Comparison of ENCODE assay signal across 8 cellular contexts in the genomic region with DNA sequence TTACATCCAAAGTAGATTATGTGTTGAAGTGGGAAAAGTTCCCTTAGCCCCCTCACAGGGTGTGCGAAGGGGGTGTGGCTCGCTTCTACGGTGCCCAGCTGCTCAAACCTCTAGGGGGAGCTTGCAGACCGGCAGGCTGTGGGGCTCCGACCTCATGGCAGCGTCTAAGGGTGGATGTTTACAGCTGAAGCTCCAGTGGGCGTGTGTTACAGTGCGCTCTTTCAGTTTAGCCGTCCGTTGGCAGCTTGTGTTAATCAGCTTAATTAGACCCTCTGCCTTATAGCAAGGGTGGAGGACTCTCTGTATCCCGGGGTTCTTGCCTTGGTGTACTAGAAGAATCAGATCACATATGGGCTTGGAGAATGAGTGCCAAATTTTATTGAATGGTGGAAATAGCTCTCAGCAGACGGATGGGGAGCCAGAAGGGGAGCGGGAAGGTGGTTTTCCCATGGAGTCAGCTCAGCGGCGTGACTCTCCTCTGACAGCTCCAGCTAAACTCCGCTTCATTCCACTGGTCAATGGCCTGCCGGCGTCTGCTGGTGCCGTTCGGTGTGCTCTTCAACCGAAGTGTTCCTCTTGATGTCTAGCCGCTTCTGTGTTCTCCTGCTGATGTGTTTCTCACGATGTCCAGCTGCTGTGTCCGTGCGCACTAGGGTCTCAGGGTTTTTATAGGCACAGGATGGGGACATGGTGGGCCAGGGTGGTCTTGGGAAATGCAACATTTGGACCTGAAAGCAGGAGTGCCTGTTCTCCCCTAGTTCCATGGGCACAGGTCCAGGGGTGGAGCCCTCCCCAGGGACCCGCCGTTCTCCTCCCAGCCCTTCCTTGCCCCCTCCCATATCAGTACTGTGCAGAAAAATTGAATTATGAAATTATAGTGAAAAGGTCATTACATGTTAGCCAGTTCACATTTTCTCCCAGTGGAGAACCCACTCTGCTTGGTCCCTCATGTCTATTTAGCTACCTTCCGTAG. TPM values are rescaled to one million over a fixed set of nuclear protein-coding genes. Genes with fewer than 3 reads are reported as not detected.
DNase-seq lines count a peak whose midpoint lies in the region; ATAC-seq, FAIRE-seq and TF ChIP-seq lines count a peak whose summit lies in the region.

No MANE protein-coding gene starts in this region.

- no peaks in the 10 kb centered on the region for H3K36me3 ChIP-seq in SJSA1
- no peaks in the 10 kb centered on the region for H3K36me3 ChIP-seq in bronchial epithelial cell (ENCODE audit: control insufficient read depth, insufficient read depth, low read length)
- H3K36me3 ChIP-seq in left lung: no peaks in the 10 kb centered on the region

- DNase-seq in GM04504 (ENCODE audit: low read depth) (peak; percentile 13), HuH-7 (ENCODE audit: low spot score) (peak; percentile 28), SJSA1 (ENCODE audit: low read depth in 1 of 2, low spot score in 2 of 2) (peak; percentile 40 to 62), bronchial epithelial cell (ENCODE audit: low read depth) (peak; percentile 54), left lung (peak; percentile 67 to 82), AML-193 (lab: John Stamatoyannopoulos, UW) (no peak)
- DNase-seq in stimulated activated naive CD4-positive, alpha-beta T cell treated with Interleukin-2 at 50 U/mL for 16 hours (lab: John Stamatoyannopoulos, UW): peak; percentile 15

- no peak for FAIRE-seq in bronchial epithelial cell (lab: Jason Lieb, UNC)

- H3K4me3 ChIP-seq in SJSA1 (peak overlapping the region; percentile 30), bronchial epithelial cell (ENCODE audit: low read depth, low read length) (peak overlapping the region; percentile 21), left lung (peak overlapping the region in 1 of 2 donors; percentile 7)

- no peaks in the 10 kb centered on the region for H3K9me3 ChIP-seq in SJSA1 (replicated peaks)
- no peaks in the 10 kb centered on the region for H3K9me3 ChIP-seq in left lung

- peaks cover 7% of the 10 kb centered on the region; the same call in 1 of the 2 replicates for H3K27me3 ChIP-seq in SJSA1 (replicated peaks)
- H3K27me3 ChIP-seq in bronchial epithelial cell (ENCODE audit: control insufficient read depth, insufficient read depth, low read length): no peaks in the 10 kb centered on the region
- peaks cover 0 to 32% of the 10 kb centered on the region in 2 donors for H3K27me3 ChIP-seq in left lung

- TF ChIP-seq CTCF in bronchial epithelial cell (IDR thresholded peaks at IDR 0.05; ENCODE audit: insufficient read depth, low read length, severe bottlenecking) (peak; percentile 80), left lung (IDR thresholded peaks at IDR 0.05) (peak; percentile 40 to 55)

- H3K4me1 ChIP-seq in SJSA1 (replicated peaks): peaks cover 9% of the 10 kb centered on the region
- peaks cover 6 to 14% of the 10 kb centered on the region in 2 donors for H3K4me1 ChIP-seq in left lung

- ATAC-seq in GM21619 (IDR thresholded peaks at IDR 0.05; ENCODE audit: unreplicated experiment) (peak; percentile 71), left lung (peak; percentile 87)

- H3K27ac ChIP-seq in SJSA1 (no peak overlapping the region), left lung (no peak overlapping the region)

- intact Hi-C loops in left lung (cut with DNase I): loop anchor here in 1 of 2 donors (10.0 kb wide), 1 partner anchor 125 kb away; no protein-coding TSS in a partner anchor

RNA-seq across cellular contexts. Expression of a gene that starts 28.6 kb away (rescaled TPM):
- not detected in 2 replicates for total RNA-seq in SJSA1 (2014; rRNA removed; shearing (Covaris generic))
- not detected in 2 replicates for total RNA-seq in bronchial epithelial cell
- not detected for total RNA-seq in left lung

RNA-seq across cellular contexts. Expression of a gene that starts 43.1 kb away (rescaled TPM):
- not detected in 2 replicates for total RNA-seq in SJSA1 (2014; rRNA removed; shearing (Covaris generic))
- total RNA-seq in bronchial epithelial cell (not detected in 2 replicates), left lung (not detected)

RNA-seq across cellular contexts. Expression of a gene that starts 45.5 kb away (rescaled TPM):
- 18.1 and 24.8 TPM in 2 replicates for total RNA-seq in SJSA1 (2014; rRNA removed; shearing (Covaris generic))
- total RNA-seq in bronchial epithelial cell (5.3 and 18.8 TPM in 2 replicates), left lung (10 to 100 TPM; 33.7 to 43.5 TPM)

RNA-seq across cellular contexts. Expression of a gene that starts 46.9 kb away (rescaled TPM):
- not detected in 2 replicates for total RNA-seq in SJSA1 (2014; rRNA removed; shearing (Covaris generic))
- total RNA-seq in bronchial epithelial cell: not detected in 2 replicates
- total RNA-seq in left lung: not detected

RNA-seq across cellular contexts. Expression of a gene that starts 56.9 kb away (rescaled TPM):
- not detected in 2 replicates for total RNA-seq in SJSA1 (2014; rRNA removed; shearing (Covaris generic))
- total RNA-seq in bronchial epithelial cell (not detected in 2 replicates), left lung (not detected)

Comparison
In these comparisons a context has a peak if more than half of its experiments do, and no peak if none do; other contexts are left out.
1. DNase-seq: peak in GM04504 (single experiment), HuH-7 (single experiment), SJSA1 (2 of 2), bronchial epithelial cell (single experiment), left lung (2 of 2) and stimulated activated naive CD4-positive, alpha-beta T cell treated with Interleukin-2 at 50 U/mL for 16 hours (single experiment); none in AML-193 (0 of 2).